ENCODE assay signal across 18 cellular contexts in the genomic region with DNA sequence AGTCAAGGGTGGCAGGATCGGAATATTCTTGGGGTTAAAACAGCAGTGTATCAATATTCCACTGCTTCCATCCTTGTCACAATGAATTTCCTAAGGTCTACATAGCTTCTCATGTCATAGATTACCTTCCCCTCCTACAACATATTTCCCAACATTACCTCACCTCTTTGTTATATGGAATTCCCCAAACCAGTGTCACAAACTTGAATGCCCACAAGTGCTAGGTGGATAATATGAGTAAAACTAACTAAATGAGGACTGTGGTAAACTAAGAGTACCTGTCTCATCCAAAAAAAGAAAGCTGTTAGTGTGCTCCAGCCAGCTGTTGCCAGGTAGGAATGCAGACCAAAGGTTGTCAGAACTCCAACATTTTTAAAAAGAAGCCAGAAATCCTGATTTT.
"Had no signal": no experiment of that assay in that cellular context is flagged by ENCODE, and none has a peak within 500 bp of the region (broad histone marks: within the 10 kb centered on the region; RNA-seq: fewer than 3 reads in every experiment).

No MANE protein-coding gene starts in this region.

- H3K27ac ChIP-seq: body of pancreas, coronary artery, esophagus squamous epithelium, right atrium auricular region, skin epidermis, upper lobe of right lung, VCaP had no signal

- H3K9me3 ChIP-seq: body of pancreas, esophagus squamous epithelium, right atrium auricular region, upper lobe of right lung had no signal

- H3K4me3 ChIP-seq: body of pancreas, coronary artery, esophagus squamous epithelium, lung, right atrium auricular region, skin epidermis, upper lobe of right lung had no signal

- H3K4me1 ChIP-seq: body of pancreas, right atrium auricular region, upper lobe of right lung had no signal

- ATAC-seq: body of pancreas, left cardiac atrium, upper lobe of right lung had no signal

- H3K27me3 ChIP-seq: body of pancreas, esophagus squamous epithelium, right atrium auricular region, upper lobe of right lung had no signal

- H3K36me3 ChIP-seq: esophagus squamous epithelium, right atrium auricular region, upper lobe of right lung had no signal

- DNase-seq: activated CD4-positive, alpha-beta memory T cell treated with anti-CD3 and anti-CD28 coated beads, Interleukin-2, amount 10 ng/mL, durations not matched to agents 7 days and 5 days; activated CD8-positive, alpha-beta memory T cell treated with anti-CD3 and anti-CD28 coated beads, Interleukin-2, amount 50 U/mL, for 4 hours; activated naive CD4-positive, alpha-beta T cell; body of pancreas; esophagus squamous epithelium; foreskin melanocyte; head of caudate nucleus; immature natural killer cell; left cardiac atrium; midbrain; stimulated activated CD4-positive, alpha-beta T cell treated with anti-CD3 and anti-CD28 coated beads, Interleukin-4, amount 100 ng/mL, for 4 hours; stimulated activated CD8-positive, alpha-beta memory T cell treated with anti-CD3 and anti-CD28 coated beads, Interleukin-4, amount 100 ng/mL, for 48 hours; upper lobe of right lung had no signal
